Comparison of ENCODE assay signal across 1 cellular context in the genomic region with DNA sequence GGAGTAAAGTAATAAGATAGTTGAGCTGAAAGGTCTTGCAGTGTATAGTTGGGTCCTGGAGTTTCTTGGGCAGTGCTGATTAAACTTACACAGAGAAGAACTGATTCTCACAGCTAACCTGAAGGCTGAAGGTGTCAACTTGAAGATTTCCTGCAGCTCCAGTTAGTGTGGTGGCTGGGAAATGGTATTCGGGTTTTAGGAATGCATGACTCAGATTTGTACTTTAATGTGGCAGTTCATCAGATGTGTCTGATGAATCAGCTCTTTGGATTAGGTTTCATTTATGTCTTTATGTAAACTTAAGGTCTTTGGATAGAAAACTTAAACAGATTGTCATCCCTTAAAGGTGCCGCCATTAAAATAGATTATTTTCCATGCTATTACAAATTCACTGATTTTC.
A peak's percentile ranks its signal among the peaks of the same experiment; 100 is the strongest.
TF ChIP-seq lines count a peak whose summit lies in the region.

No MANE protein-coding gene starts in this region.

TF ChIP-seq in HCT116, 20 proteins besides CTCF, POLR2A, EP300 and RAD21 (continued from another document):
- TF ChIP-seq CBX3 (IDR thresholded peaks at IDR 0.05; ENCODE audit: low read depth) = peak; percentile 83; the same call in 1 of the 2 replicates
- peak; percentile 63 for TF ChIP-seq TCF7L2 (IDR thresholded peaks at IDR 0.05; ENCODE audit: borderline replicate concordance, extremely low read depth, insufficient read depth, insufficient read length)
- TF ChIP-seq SP1 (IDR thresholded peaks at IDR 0.05; ENCODE audit: low read depth) = peak; percentile 68
- TF ChIP-seq CEBPB (IDR thresholded peaks at IDR 0.05; ENCODE audit: low read depth) = peak; percentile 49; the same call in 1 of the 2 replicates
- TF ChIP-seq YY1 (IDR thresholded peaks at IDR 0.05; ENCODE audit: extremely low read depth, insufficient replicate concordance, low read depth, low read length) = no peak
- no peak for TF ChIP-seq ZNF274 (IDR thresholded peaks at IDR 0.05; ENCODE audit: low read depth, low read length)
- peak; percentile 80 for TF ChIP-seq JUND (IDR thresholded peaks at IDR 0.05)
- TF ChIP-seq ELF1 (IDR thresholded peaks at IDR 0.05; ENCODE audit: borderline replicate concordance, low read depth) = no peak
- TF ChIP-seq POLR2AphosphoS5 (IDR thresholded peaks at IDR 0.05; ENCODE audit: low read depth, low read length) = 0 out of 2 replicates have a peak, but pooled peaks have one; percentile 26
- TF ChIP-seq SIN3A (IDR thresholded peaks at IDR 0.05; ENCODE audit: low read depth) = peak; percentile 34; the same call in 1 of the 2 replicates
- TF ChIP-seq, protein P1, sequence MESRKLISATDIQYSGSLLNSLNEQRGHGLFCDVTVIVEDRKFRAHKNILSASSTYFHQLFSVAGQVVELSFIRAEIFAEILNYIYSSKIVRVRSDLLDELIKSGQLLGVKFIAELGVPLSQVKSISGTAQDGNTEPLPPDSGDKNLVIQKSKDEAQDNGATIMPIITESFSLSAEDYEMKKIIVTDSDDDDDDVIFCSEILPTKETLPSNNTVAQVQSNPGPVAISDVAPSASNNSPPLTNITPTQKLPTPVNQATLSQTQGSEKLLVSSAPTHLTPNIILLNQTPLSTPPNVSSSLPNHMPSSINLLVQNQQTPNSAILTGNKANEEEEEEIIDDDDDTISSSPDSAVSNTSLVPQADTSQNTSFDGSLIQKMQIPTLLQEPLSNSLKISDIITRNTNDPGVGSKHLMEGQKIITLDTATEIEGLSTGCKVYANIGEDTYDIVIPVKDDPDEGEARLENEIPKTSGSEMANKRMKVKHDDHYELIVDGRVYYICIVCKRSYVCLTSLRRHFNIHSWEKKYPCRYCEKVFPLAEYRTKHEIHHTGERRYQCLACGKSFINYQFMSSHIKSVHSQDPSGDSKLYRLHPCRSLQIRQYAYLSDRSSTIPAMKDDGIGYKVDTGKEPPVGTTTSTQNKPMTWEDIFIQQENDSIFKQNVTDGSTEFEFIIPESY (IDR thresholded peaks at IDR 0.05; ENCODE audit: extremely low read depth, insufficient replicate concordance, low read length) = no peak
- TF ChIP-seq, protein P2, sequence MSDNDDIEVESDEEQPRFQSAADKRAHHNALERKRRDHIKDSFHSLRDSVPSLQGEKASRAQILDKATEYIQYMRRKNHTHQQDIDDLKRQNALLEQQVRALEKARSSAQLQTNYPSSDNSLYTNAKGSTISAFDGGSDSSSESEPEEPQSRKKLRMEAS (IDR thresholded peaks at IDR 0.05) = peak; percentile 44; the same call in 1 of the 2 replicates
- TF ChIP-seq EZH2phosphoT487 (IDR thresholded peaks at IDR 0.05; ENCODE audit: borderline replicate concordance) = no peak
- TF ChIP-seq SRF (IDR thresholded peaks at IDR 0.05; ENCODE audit: low read depth) = peak; percentile 45; the same call in 1 of the 2 replicates
